8 cellular contexts compared by ENCODE assay signal in genomic region chr2:203782262-203782976, GRCh38.
DNase-seq lines count a peak whose midpoint lies in the region; ATAC-seq, FAIRE-seq and TF ChIP-seq lines count a peak whose summit lies in the region.

No MANE protein-coding gene starts in this region.

- H3K4me3 Mint-ChIP-seq in activated CD4-positive, alpha-beta T cell treated with anti-CD3 and anti-CD28 coated beads for 36 hours, result no peak overlapping the region

- peaks cover 8% of the 10 kb centered on the region for H3K36me3 Mint-ChIP-seq in activated CD4-positive, alpha-beta T cell treated with anti-CD3 and anti-CD28 coated beads for 36 hours (ENCODE audit: low read depth)

- no peaks in the 10 kb centered on the region for H3K27me3 Mint-ChIP-seq in activated CD4-positive, alpha-beta T cell treated with anti-CD3 and anti-CD28 coated beads for 36 hours

- H3K9me3 Mint-ChIP-seq in activated CD4-positive, alpha-beta T cell treated with anti-CD3 and anti-CD28 coated beads for 36 hours (ENCODE audit: low read depth), result peaks cover 6% of the 10 kb centered on the region

- ATAC-seq in activated CD4-positive, alpha-beta T cell treated with anti-CD3 and anti-CD28 coated beads for 36 hours, result peak; percentile 94

- POLR2A ChIA-PET in activated CD4-positive, alpha-beta T cell treated with anti-CD3 and anti-CD28 coated beads for 36 hours (lab: Charles Lee), result interaction anchor here (0.6 to 1.0 kb wide), 2 partner anchors 42 to 75 kb away, joined by 3 to 4 read pairs; partner anchors contain the start of gene CD28

- CTCF ChIA-PET in activated CD4-positive, alpha-beta T cell treated with anti-CD3 and anti-CD28 coated beads for 36 hours (lab: Charles Lee), result interaction anchor here (0.6 to 6.1 kb wide), 18 partner anchors 11 to 298 kb away, joined by 3 to 40 read pairs (median 4); partner anchors contain the start of gene CD28

- no peak for TF ChIP-seq POLR2A in H54 (IDR thresholded peaks at IDR 0.05; ENCODE audit: low read depth, low read length)

- H3K27ac Mint-ChIP-seq in activated CD4-positive, alpha-beta T cell treated with anti-CD3 and anti-CD28 coated beads for 36 hours, result peak overlapping the region; percentile 89

- intact Hi-C loops in activated CD4-positive, alpha-beta T cell treated with anti-CD3 and anti-CD28 coated beads for 36 hours (cut with DNase I, micrococcal nuclease), result loop anchor here (1.0 to 5.0 kb wide), 10 partner anchors 19 to 298 kb away; partner anchors contain the start of gene CD28 (in 2 of the 2)

- FAIRE-seq in H54 (lab: Jason Lieb, UNC), result peak; percentile 99

- peak; percentile 53 for DNase-seq in DMS53 treated with DMSO at 0.1 percent for 48 hours (lab: John Stamatoyannopoulos, UW; ENCODE audit: unreplicated experiment)
- peak; percentile 55 for DNase-seq in H54 (ENCODE audit: insufficient read length, low spot score)
- peak; percentile 43 to 63 for DNase-seq in NCI-H2081 (lab: John Stamatoyannopoulos, UW)
- DNase-seq in activated CD4-positive, alpha-beta T cell treated with anti-CD3 and anti-CD28 coated beads for 36 hours, result peak; percentile 81
- peak; percentile 76 to 87 for DNase-seq in dermis microvascular lymphatic vessel endothelial cell (ENCODE audit: low read depth in 2 of 2)
- peak; percentile 86 to 92 for DNase-seq in lung microvascular endothelial cell (ENCODE audit: low read depth in 2 of 2)
- DNase-seq in stimulated activated CD8-positive, alpha-beta memory T cell treated with anti-CD3 and anti-CD28 coated beads, Interleukin-4, amount 100 ng/mL, for 1 hour (ENCODE audit: low read depth in 2 of 2, low spot score in 1 of 2), result peak; percentile 16 to 50
- DNase-seq in cortex of kidney (lab: John Stamatoyannopoulos, UW), result no peak

- H3K4me1 Mint-ChIP-seq in activated CD4-positive, alpha-beta T cell treated with anti-CD3 and anti-CD28 coated beads for 36 hours, result peaks cover 52% of the 10 kb centered on the region
